18 cellular contexts compared by ENCODE assay signal in the genomic region with DNA sequence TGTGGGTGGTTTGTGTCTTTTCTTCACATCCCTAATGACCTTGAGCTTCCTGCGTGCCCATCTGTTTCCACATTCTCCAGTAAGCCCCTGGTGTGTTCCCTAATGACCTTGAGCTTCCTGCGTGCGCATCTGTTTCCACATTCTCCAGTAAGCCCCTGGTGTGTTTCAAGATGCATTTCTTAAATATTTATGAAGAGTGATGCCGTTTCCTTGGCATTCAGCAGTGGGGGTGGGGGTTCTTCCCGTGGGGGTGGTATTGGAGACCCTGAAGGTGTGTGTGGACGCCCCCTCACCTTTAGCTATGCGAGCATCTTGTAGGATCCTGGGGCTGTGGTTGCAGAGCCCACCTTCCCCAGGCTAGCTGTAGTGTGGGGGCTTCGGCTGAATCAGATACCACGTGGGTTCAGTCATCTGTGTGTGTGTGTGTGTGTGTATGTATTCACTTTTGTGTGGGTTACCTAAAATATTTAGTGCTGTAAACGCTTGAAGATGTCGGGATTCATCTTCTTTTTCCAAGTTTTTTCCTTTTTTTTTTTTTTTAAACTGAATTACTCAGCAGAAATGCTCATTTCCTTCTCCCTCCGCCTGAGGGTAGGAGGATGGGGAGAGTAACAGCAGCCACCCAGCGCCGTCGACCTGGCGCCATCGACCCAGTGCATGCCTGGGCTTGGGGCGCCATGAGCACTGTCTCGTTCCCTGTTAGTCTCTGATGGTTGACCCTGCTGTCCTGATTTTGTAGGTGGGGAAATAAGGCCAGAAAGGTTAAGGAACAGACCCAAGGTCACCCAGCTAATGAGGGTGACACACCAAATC. TPM values are rescaled to one million over a fixed set of nuclear protein-coding genes. Genes with fewer than 3 reads are reported as not detected.
A peak's percentile ranks its signal among the peaks of the same experiment; 100 is the strongest.
DNase-seq lines count a peak whose midpoint lies in the region; FAIRE-seq and TF ChIP-seq lines count a peak whose summit lies in the region.
"Had no signal": no experiment of that assay in that cellular context is flagged by ENCODE, and none has a peak within 500 bp of the region (broad histone marks: within the 10 kb centered on the region; RNA-seq: fewer than 3 reads in every experiment).

No MANE protein-coding gene starts in this region.

- H2AFZ ChIP-seq in H1 (ENCODE audit: low read length) (no peak overlapping the region), osteoblast (ENCODE audit: low read length) (no peak overlapping the region)

- 0 out of 2 replicates have a peak overlapping the region, but pooled peaks have one; percentile 72 for H2BK15ac ChIP-seq in H1 (ENCODE audit: low read length)

- no peak overlapping the region for H3K14ac ChIP-seq in H1 (ENCODE audit: insufficient read length)

- H2BK12ac ChIP-seq in H1 (ENCODE audit: low read depth, low read length), result peak overlapping the region; percentile 95

- POLR2A ChIA-PET in H1 (lab: Charles Lee; ENCODE audit: partially characterized antibody), result interaction anchor here (1.3 kb wide), 1 partner anchor 17 kb away, joined by 3 read pairs; no protein-coding TSS in a partner anchor

- H2BK5ac ChIP-seq in H1 (ENCODE audit: low read depth, low read length), result peak overlapping the region; percentile 95

- H3K4me2 ChIP-seq in H1 (ENCODE audit: insufficient read depth in 1 of 2, low read depth in 2 of 2, low read length in 2 of 2) (no peak overlapping the region), osteoblast (ENCODE audit: insufficient read depth, low read length) (no peak overlapping the region)

- H3K36me3 ChIP-seq in BE2C (peaks cover 79% of the 10 kb centered on the region), H1 (ENCODE audit: control insufficient read depth in 2 of 4, insufficient read depth in 4 of 4, low read length in 3 of 4) (peaks cover 2 to 8% (median 7%) of the 10 kb centered on the region in 4 experiments; a peak in 6 of 8 replicates), osteoblast (ENCODE audit: insufficient read depth, low read length) (no peaks in the 10 kb centered on the region)
- H3K36me3 ChIP-seq: heart left ventricle had no signal

- H3K4me1 ChIP-seq in BE2C (peaks cover 61% of the 10 kb centered on the region), H1 (replicated peaks in 1 of 4; ENCODE audit: control insufficient read depth in 3 of 4, insufficient read depth in 4 of 4, low read length in 3 of 4) (peaks cover 0 to 8% (median 5%) of the 10 kb centered on the region in 4 experiments; a peak in 4 of 7 replicates), osteoblast (ENCODE audit: insufficient read depth, low read length) (no peaks in the 10 kb centered on the region)
- H3K4me1 ChIP-seq: heart left ventricle had no signal

- H4K91ac ChIP-seq in H1 (replicated peaks; ENCODE audit: insufficient read length, low read length), result peak overlapping the region; percentile 70

- H3K4me3 ChIP-seq in BE2C (ENCODE audit: low read depth, low read length) (peak overlapping the region; percentile 43), H1 (ENCODE audit: extremely low read depth in 1 of 4, insufficient read depth in 2 of 4, low read depth in 3 of 4, low read length in 4 of 4) (no peak overlapping the region), osteoblast (ENCODE audit: insufficient read depth, low read length) (no peak overlapping the region)
- H3K4me3 ChIP-seq: heart left ventricle had no signal

- H3K23ac ChIP-seq in H1 (ENCODE audit: insufficient read length), result no peak overlapping the region

- peak overlapping the region; percentile 86; the same call in 1 of the 2 replicates for H2AK5ac ChIP-seq in H1 (ENCODE audit: low read depth, low read length)

- H3K9me3 ChIP-seq in BE2C (no peaks in the 10 kb centered on the region), H1 (ENCODE audit: insufficient read depth in 2 of 2, low read depth in 1 of 2, low read length in 1 of 2) (no peaks in the 10 kb centered on the region), osteoblast (ENCODE audit: low read depth, low read length) (no peaks in the 10 kb centered on the region)

- no peaks in the 10 kb centered on the region for H3K27me3 ChIP-seq in BE2C
- no peaks in the 10 kb centered on the region for H3K27me3 ChIP-seq in H1 (replicated peaks in 1 of 4; ENCODE audit: control insufficient read depth in 3 of 4, extremely low read depth in 1 of 4, insufficient read depth in 3 of 4, low read length in 3 of 4)
- peaks cover 30% of the 10 kb centered on the region for H3K27me3 ChIP-seq in osteoblast (ENCODE audit: insufficient read depth, low read length)

- no peak for TF ChIP-seq POLR2A in H1 (IDR thresholded peaks at IDR 0.05; ENCODE audit: control extremely low read depth in 1 of 2, low read depth in 2 of 2, low read length in 2 of 2)

- FAIRE-seq in H1 (lab: Jason Lieb, UNC), result no peak
- FAIRE-seq: GM12892, islet of Langerhans, RCC 7860 had no signal

- no peak overlapping the region for H2BK120ac ChIP-seq in H1 (replicated peaks; ENCODE audit: low read depth, low read length)

- H3K9ac ChIP-seq in H1 (replicated peaks in 1 of 4; ENCODE audit: extremely low read depth in 1 of 4, low read depth in 3 of 4, low read length in 3 of 4), result no peak overlapping the region

- H3K4ac ChIP-seq in H1 (replicated peaks; ENCODE audit: insufficient read length, low read depth, low read length), result no peak overlapping the region

- no peaks in the 10 kb centered on the region for H3K23me2 ChIP-seq in H1 (ENCODE audit: low read depth, low read length)

- H3K56ac ChIP-seq in H1 (replicated peaks; ENCODE audit: insufficient read length, low read depth, low read length), result no peak overlapping the region

- DNase-seq in BE2C (no peak), NCI-H524 (lab: John Stamatoyannopoulos, UW) (peak; percentile 48 to 81), H1 (ENCODE audit: low read depth in 1 of 2, low spot score in 2 of 2) (peak in 1 of 2 experiments; percentile 17), osteoblast (ENCODE audit: insufficient read length, low spot score, missing footprints) (peak; percentile 63), midbrain (lab: John Stamatoyannopoulos, UW) (no peak), CD1c-positive myeloid dendritic cell (ENCODE audit: extremely low spot score) (no peak), KG1 (lab: John Stamatoyannopoulos, UW) (no peak)
- no peak for DNase-seq in activated T-cell treated with anti-CD3 and anti-CD28 coated beads, Interleukin-2, amount 50 U/mL, for 48 hours
- DNase-seq: activated CD4-positive, alpha-beta T cell treated with anti-CD3 and anti-CD28 coated beads, Interleukin-2, amount 50 U/mL, for 48 hours; activated T-cell treated with anti-CD3 and anti-CD28 coated beads, Interleukin-2, amount 50 U/mL, for 1 hour; effector memory CD4-positive, alpha-beta T cell; GF-D8; heart left ventricle; NCI-H1092; T-helper 1 cell had no signal

- peak overlapping the region; percentile 60; the same call in 1 of the 2 replicates for H3K18ac ChIP-seq in H1 (ENCODE audit: extremely low read depth, low read length)

- TF ChIP-seq CTCF in BE2C (IDR thresholded peaks at IDR 0.05; ENCODE audit: low read depth, low read length), result no peak
- no peak for TF ChIP-seq CTCF in H1 (IDR thresholded peaks at IDR 0.05; ENCODE audit: control extremely low read depth in 1 of 3, insufficient read depth in 1 of 3, low read depth in 1 of 3, low read length in 3 of 3)
- no peak for TF ChIP-seq CTCF in osteoblast (IDR thresholded peaks at IDR 0.05; ENCODE audit: extremely low read depth, low read depth, low read length)

- CTCF ChIA-PET in H1 (lab: Charles Lee; ENCODE audit: partially characterized antibody), result interaction anchor here (0.6 to 3.7 kb wide), 10 partner anchors 9 to 1002 kb away, joined by 3 to 17 read pairs (median 4); no protein-coding TSS in a partner anchor

- no peak overlapping the region for H4K8ac ChIP-seq in H1 (ENCODE audit: extremely low read depth, insufficient read depth, low read length)

- H4K20me1 ChIP-seq in H1 (replicated peaks in 1 of 2; ENCODE audit: control insufficient read depth in 1 of 2, insufficient read depth in 2 of 2, low read length in 2 of 2), result peaks cover 0 to 6% of the 10 kb centered on the region in 2 experiments
- H4K20me1 ChIP-seq in osteoblast (ENCODE audit: insufficient read depth, low read length), result no peaks in the 10 kb centered on the region

- H3K79me2 ChIP-seq in H1 (ENCODE audit: control insufficient read depth in 1 of 2, insufficient read depth in 2 of 2, low read length in 2 of 2) (no peaks in the 10 kb centered on the region), osteoblast (ENCODE audit: insufficient read depth, low read length) (no peaks in the 10 kb centered on the region)

- WGBS in H1 (ENCODE audit: extremely low coverage in 1 of 2, insufficient coverage in 1 of 2, insufficient read length in 1 of 2, insufficient replicate concordance in 2 of 2, low coverage in 1 of 2, low lambda C conversion rate in 2 of 2, missing lambda C conversion rate in 1 of 2), 2 experiments, result 82% methylated on average over 18 of the region's 19 CpGs; no CpG with 5 or more reads in 1 of the 2 experiments

- H3K79me1 ChIP-seq in H1 (ENCODE audit: low read depth, low read length), result peaks cover 2% of the 10 kb centered on the region; the same call in 1 of the 2 replicates

- H4K5ac ChIP-seq in H1 (ENCODE audit: insufficient read length, low read depth, low read length), result no peak overlapping the region

- H3K27ac ChIP-seq in H1 (ENCODE audit: low read depth, low read length), result no peak overlapping the region
- no peak overlapping the region for H3K27ac ChIP-seq in osteoblast (ENCODE audit: low read depth, low read length)
- H3K27ac ChIP-seq: heart left ventricle had no signal

- H2BK20ac ChIP-seq in H1 (ENCODE audit: low read length), result peak overlapping the region; percentile 72; the same call in 1 of the 2 replicates

- TF ChIP-seq EP300 in H1 (IDR thresholded peaks at IDR 0.05; ENCODE audit: borderline replicate concordance in 1 of 2, low read depth in 2 of 2, low read length in 2 of 2), result no peak

- no peak for TF ChIP-seq RAD21 in H1 (IDR thresholded peaks at IDR 0.05 in 1 of 2, conservative IDR thresholded peaks at IDR 0.05 in 1 of 2; ENCODE audit: low read depth in 2 of 2, low read length in 2 of 2)

TF ChIP-seq in H1, 55 proteins besides CTCF, POLR2A, EP300 and RAD21:
- TF ChIP-seq TEAD4 (IDR thresholded peaks at IDR 0.05; ENCODE audit: low read depth, low read length) (peak; percentile 12; the same call in 1 of the 2 replicates), YY1 (IDR thresholded peaks at IDR 0.05; ENCODE audit: low read depth, low read length) (no peak)

RNA-seq across cellular contexts. Expression of a gene that starts 9.9 kb away (rescaled TPM):
- polyA plus RNA-seq in BE2C (2012; ENCODE audit: insufficient read depth, insufficient read length, low read depth), result 49.2 TPM
- 56.6 and 61.4 TPM in 2 replicates for total RNA-seq in H1 (2021; fragmentation: NEBNext Ultra II Directional; extraction: Animal tissue kit (Norgen Biotek cat#: 25700))
- 35.7 and 60.0 TPM in 2 replicates for polyA plus RNA-seq in H1 (2011; rRNA removed)
- 34.1 TPM for polyA plus RNA-seq in H1 (2011; cell fraction: cytosol; rRNA removed)
- 44.9 TPM for polyA plus RNA-seq in H1 (2011; cell fraction: nucleus; rRNA removed)
- 52.4 to 65.6 TPM (median 59.1 TPM) in 4 replicates for polyA plus RNA-seq in H1 (2012, experiment 1 of 2)
- polyA plus RNA-seq in H1 (2012, experiment 2 of 2), result 30.2 TPM
- polyA plus RNA-seq in H1 (2013, experiment 1 of 2), result 44.8 TPM
- polyA plus RNA-seq in H1 (2013, experiment 2 of 2), result 56.6 TPM
- 30.0 and 42.4 TPM in 2 replicates for polyA minus RNA-seq in H1 (2011; rRNA and poly(A)+ RNA removed)
- polyA minus RNA-seq in H1 (2011; cell fraction: cytosol; rRNA and poly(A)+ RNA removed), result 14.4 TPM
- 11.0 TPM for polyA minus RNA-seq in H1 (2011; cell fraction: nucleus; rRNA and poly(A)+ RNA removed)
- total RNA-seq in osteoblast, result not detected in 2 replicates

Comparison
In these comparisons a context has a peak if more than half of its experiments do, and no peak if none do; other contexts are left out.
1. DNase-seq: peak in NCI-H524 (2 of 2) and osteoblast (single experiment); none in BE2C (single experiment), midbrain (single experiment), CD1c-positive myeloid dendritic cell (single experiment), KG1 (single experiment) and activated T-cell treated with anti-CD3 and anti-CD28 coated beads, Interleukin-2, amount 50 U/mL, for 48 hours (0 of 2).
2. RNA of a gene that starts 9.9 kb away (total RNA-seq): 56.6 to 61.4 TPM in H1; not detected in osteoblast; every median in the first group is over 10 times any median in the second.